8 cellular contexts compared by ENCODE assay signal in genomic region chr10:101062231-101063161, GRCh38. TPM values are rescaled to one million over a fixed set of nuclear protein-coding genes. Genes with fewer than 3 reads are reported as not detected.
DNase-seq lines count a peak whose midpoint lies in the region; ATAC-seq and TF ChIP-seq lines count a peak whose summit lies in the region.

No MANE protein-coding gene starts in this region.

- H4K20me1 ChIP-seq in osteoblast (ENCODE audit: insufficient read depth, low read length), result no peaks in the 10 kb centered on the region

- TF ChIP-seq CTCF in BE2C (IDR thresholded peaks at IDR 0.05; ENCODE audit: low read depth, low read length) (peak; percentile 43), fibroblast of pulmonary artery (IDR thresholded peaks at IDR 0.05; ENCODE audit: low read length, missing control alignments) (peak; percentile 12), osteoblast (IDR thresholded peaks at IDR 0.05; ENCODE audit: extremely low read depth, low read depth, low read length) (peak; percentile 42)

- peaks cover 15% of the 10 kb centered on the region for H3K79me2 ChIP-seq in osteoblast (ENCODE audit: insufficient read depth, low read length)

- ATAC-seq in GM21576 (IDR thresholded peaks at IDR 0.05; ENCODE audit: unreplicated experiment), result peak; percentile 35

- H3K27me3 ChIP-seq in BE2C (no peaks in the 10 kb centered on the region), osteoblast (ENCODE audit: insufficient read depth, low read length) (no peaks in the 10 kb centered on the region)

- H3K4me2 ChIP-seq in osteoblast (ENCODE audit: insufficient read depth, low read length), result peak overlapping the region; percentile 98

- no peaks in the 10 kb centered on the region for H3K9me3 ChIP-seq in BE2C
- no peaks in the 10 kb centered on the region for H3K9me3 ChIP-seq in osteoblast (ENCODE audit: low read depth, low read length)

- H3K36me3 Mint-ChIP-seq in activated T-cell treated with anti-CD3 and anti-CD28 coated beads, Interleukin-2, amount 50 U/mL, for 24 hours (ENCODE audit: low read depth), result peaks cover 8% of the 10 kb centered on the region

- no peak overlapping the region for H3K27ac Mint-ChIP-seq in activated T-cell treated with anti-CD3 and anti-CD28 coated beads, Interleukin-2, amount 50 U/mL, for 24 hours

- H3K36me3 ChIP-seq in BE2C (no peaks in the 10 kb centered on the region), osteoblast (ENCODE audit: insufficient read depth, low read length) (peaks cover 2% of the 10 kb centered on the region)

- peak overlapping the region; percentile 92 for H3K27ac ChIP-seq in osteoblast (ENCODE audit: low read depth, low read length)

- H3K27me3 Mint-ChIP-seq in activated T-cell treated with anti-CD3 and anti-CD28 coated beads, Interleukin-2, amount 50 U/mL, for 24 hours, result peaks cover 53% of the 10 kb centered on the region

- peaks cover 44% of the 10 kb centered on the region for H3K4me1 Mint-ChIP-seq in activated T-cell treated with anti-CD3 and anti-CD28 coated beads, Interleukin-2, amount 50 U/mL, for 24 hours (ENCODE audit: low read depth)

- H2AFZ ChIP-seq in osteoblast (ENCODE audit: low read length), result peak overlapping the region; percentile 68

- H3K4me3 Mint-ChIP-seq in activated T-cell treated with anti-CD3 and anti-CD28 coated beads, Interleukin-2, amount 50 U/mL, for 24 hours, result peak overlapping the region; percentile 58

- H3K4me1 ChIP-seq in BE2C (peaks cover 30% of the 10 kb centered on the region), osteoblast (ENCODE audit: insufficient read depth, low read length) (peaks cover 44% of the 10 kb centered on the region)

- DNase-seq in BE2C (peak; percentile 89), NCI-H748 (lab: John Stamatoyannopoulos, UW; ENCODE audit: unreplicated experiment) (peak; percentile 75), fibroblast of pulmonary artery (ENCODE audit: low read depth) (peak; percentile 42), osteoblast (ENCODE audit: insufficient read length, low spot score, missing footprints) (peak; percentile 92), cerebellar nuclear complex (lab: John Stamatoyannopoulos, UW) (no peak), NCI-H226 (no peak)
- DNase-seq in activated T-cell treated with anti-CD3 and anti-CD28 coated beads, Interleukin-2, amount 50 U/mL, for 24 hours, result peak; percentile 77

- H3K4me3 ChIP-seq in BE2C (ENCODE audit: low read depth, low read length), result peak overlapping the region; percentile 87
- peak overlapping the region; percentile 98 for H3K4me3 ChIP-seq in fibroblast of pulmonary artery (replicated peaks; ENCODE audit: low read depth, low read length)
- H3K4me3 ChIP-seq in osteoblast (ENCODE audit: insufficient read depth, low read length), result peak overlapping the region; percentile 85

- no peaks in the 10 kb centered on the region for H3K9me3 Mint-ChIP-seq in activated T-cell treated with anti-CD3 and anti-CD28 coated beads, Interleukin-2, amount 50 U/mL, for 24 hours

RNA-seq across cellular contexts. Expression of gene KAZALD1, which starts 0.7 kb away (rescaled TPM):
- 27.2 TPM for polyA plus RNA-seq in BE2C (2012; ENCODE audit: insufficient read depth, insufficient read length, low read depth)
- total RNA-seq in osteoblast, result 26.4 and 30.1 TPM in 2 replicates

RNA-seq across cellular contexts. Expression of gene SFXN3, which starts 31.5 kb away (rescaled TPM):
- 31.7 TPM for polyA plus RNA-seq in BE2C (2012; ENCODE audit: insufficient read depth, insufficient read length, low read depth)
- total RNA-seq in osteoblast, result 103 and 106 TPM in 2 replicates

RNA-seq across cellular contexts. Expression of gene PDZD7, which starts 31.6 kb away (rescaled TPM):
- polyA plus RNA-seq in BE2C (2012; ENCODE audit: insufficient read depth, insufficient read length, low read depth), result 9.7 TPM
- 0.72 and 1.2 TPM in 2 replicates for total RNA-seq in osteoblast

Comparison
In these comparisons a context has a peak if more than half of its experiments do, and no peak if none do; other contexts are left out.
1. DNase-seq: peak in BE2C (single experiment), NCI-H748 (single experiment), activated T-cell treated with anti-CD3 and anti-CD28 coated beads, Interleukin-2, amount 50 U/mL, for 24 hours (single experiment), fibroblast of pulmonary artery (single experiment) and osteoblast (single experiment); none in cerebellar nuclear complex (0 of 2) and NCI-H226 (single experiment).
2. Peak in every context shown above with its lines, with median percentiles within 50 percentile points of each other: H3K4me3 ChIP-seq and CTCF ChIP-seq.